In genomic region chr6:35040398-35040797, GRCh38 we compare ENCODE assay signal across 24 cellular contexts.
DNase-seq lines count a peak whose midpoint lies in the region; ATAC-seq and TF ChIP-seq lines count a peak whose summit lies in the region.
"Had no signal": no experiment of that assay in that cellular context is flagged by ENCODE, and none has a peak within 500 bp of the region (broad histone marks: within the 10 kb centered on the region; RNA-seq: fewer than 3 reads in every experiment).

No MANE protein-coding gene starts in this region.

- H3K36me3 ChIP-seq in gastroesophageal sphincter, result peaks cover 0 to 6% of the 10 kb centered on the region in 2 donors
- no peaks in the 10 kb centered on the region for H3K36me3 ChIP-seq in rectal smooth muscle tissue (ENCODE audit: control insufficient read depth, insufficient read depth, low read length)
- H3K36me3 ChIP-seq in thyroid gland, result no peaks in the 10 kb centered on the region
- H3K36me3 ChIP-seq: tibial artery had no signal

- H3K9ac ChIP-seq in rectal smooth muscle tissue (ENCODE audit: low read length), result no peak overlapping the region

- 64 to 67% methylated on average over 1 of the region's 1 CpG for WGBS in gastroesophageal sphincter (ENCODE audit: low coverage in 1 of 2), 2 donors
- 34 to 55% methylated on average over 1 of the region's 1 CpG for WGBS in thyroid gland, 2 donors

- peak overlapping the region; percentile 39 for H3K27ac ChIP-seq in cingulate gyrus (ENCODE audit: low read depth, low read length)
- H3K27ac ChIP-seq in gastroesophageal sphincter, result peak overlapping the region; percentile 54 to 97 (median 88)
- peak overlapping the region; percentile 19 for H3K27ac ChIP-seq in rectal smooth muscle tissue (ENCODE audit: low read depth, low read length)
- H3K27ac ChIP-seq in thyroid gland, result peak overlapping the region; percentile 23 to 63 (median 49)
- H3K27ac ChIP-seq: tibial artery had no signal

- H3K4me3 ChIP-seq in gastroesophageal sphincter (no peak overlapping the region), rectal smooth muscle tissue (ENCODE audit: low read length) (no peak overlapping the region), thyroid gland (replicated peaks in 1 of 3) (no peak overlapping the region)
- H3K4me3 ChIP-seq: skin epidermis, tibial artery had no signal

- no peaks in the 10 kb centered on the region for H3K27me3 ChIP-seq in gastroesophageal sphincter
- no peaks in the 10 kb centered on the region for H3K27me3 ChIP-seq in rectal smooth muscle tissue (ENCODE audit: control insufficient read depth, insufficient read depth, low read length)
- no peaks in the 10 kb centered on the region for H3K27me3 ChIP-seq in thyroid gland
- H3K27me3 ChIP-seq: tibial artery had no signal

- no peak for TF ChIP-seq EP300 in gastroesophageal sphincter (IDR thresholded peaks at IDR 0.05)

- H3K9me3 ChIP-seq in gastroesophageal sphincter (no peaks in the 10 kb centered on the region), thyroid gland (no peaks in the 10 kb centered on the region)
- H3K9me3 ChIP-seq: tibial artery had no signal

- peaks cover 49 to 99% (median 72%) of the 10 kb centered on the region in 3 donors for H3K4me1 ChIP-seq in gastroesophageal sphincter
- H3K4me1 ChIP-seq in rectal smooth muscle tissue (ENCODE audit: control insufficient read depth, insufficient read depth, low read length), result peaks cover 55% of the 10 kb centered on the region
- peaks cover 71 to 89% of the 10 kb centered on the region in 2 donors for H3K4me1 ChIP-seq in thyroid gland

- ATAC-seq in gastroesophageal sphincter (no peak), HG03135 (IDR thresholded peaks at IDR 0.05; ENCODE audit: unreplicated experiment) (no peak), HG03571 (IDR thresholded peaks at IDR 0.05; ENCODE audit: unreplicated experiment) (no peak), GM18498 (IDR thresholded peaks at IDR 0.05; ENCODE audit: unreplicated experiment) (no peak)
- ATAC-seq: activated CD4-positive, CD25-positive, alpha-beta regulatory T cell treated with anti-CD3 and anti-CD28 coated beads, Interleukin-2, amount 50 U/mL, for 24 hours; activated T-cell treated with anti-CD3 and anti-CD28 coated beads, Interleukin-2, amount 50 U/mL, for 72 hours; left lobe of liver; naive thymus-derived CD8-positive, alpha-beta T cell; SK-N-SH treated with all-trans-retinoic acid at 6 μM for 48 hours; T-helper 17 cell had no signal

- TF ChIP-seq POLR2A in gastroesophageal sphincter (IDR thresholded peaks at IDR 0.05), result no peak
- no peak for TF ChIP-seq POLR2A in thyroid gland (IDR thresholded peaks at IDR 0.05)

- intact Hi-C loops in thyroid gland (cut with DNase I), result no loop called here

- DNase-seq in thyroid gland, result no peak
- DNase-seq: activated CD4-positive, alpha-beta T cell treated with anti-CD3 and anti-CD28 coated beads, Interleukin-2, amount 50 U/mL, for 4 hours; activated naive CD4-positive, alpha-beta T cell; activated T-cell treated with anti-CD3 and anti-CD28 coated beads, Interleukin-2, amount 50 U/mL, for 72 hours; CD8-positive, alpha-beta memory T cell; H7; naive thymus-derived CD8-positive, alpha-beta T cell; NCI-H1436; NCI-H2081; NCI-H2227 treated with DMSO at 0.1 percent for 48 hours; NCI-H526 treated with DMSO at 0.1 percent for 48 hours; stimulated activated naive CD4-positive, alpha-beta T cell; T-helper 17 cell had no signal

- TF ChIP-seq CTCF in gastroesophageal sphincter (IDR thresholded peaks at IDR 0.05), result no peak
- no peak for TF ChIP-seq CTCF in thyroid gland (IDR thresholded peaks at IDR 0.05)

Comparison
In these comparisons a context has a peak if more than half of its experiments do, and no peak if none do; other contexts are left out.
1. H3K27ac ChIP-seq: peak in every context shown above with its lines; median percentile 88 in gastroesophageal sphincter; 49 in thyroid gland; 39 in cingulate gyrus; 19 in rectal smooth muscle tissue.